1 cellular context compared by ENCODE assay signal in the genomic region with DNA sequence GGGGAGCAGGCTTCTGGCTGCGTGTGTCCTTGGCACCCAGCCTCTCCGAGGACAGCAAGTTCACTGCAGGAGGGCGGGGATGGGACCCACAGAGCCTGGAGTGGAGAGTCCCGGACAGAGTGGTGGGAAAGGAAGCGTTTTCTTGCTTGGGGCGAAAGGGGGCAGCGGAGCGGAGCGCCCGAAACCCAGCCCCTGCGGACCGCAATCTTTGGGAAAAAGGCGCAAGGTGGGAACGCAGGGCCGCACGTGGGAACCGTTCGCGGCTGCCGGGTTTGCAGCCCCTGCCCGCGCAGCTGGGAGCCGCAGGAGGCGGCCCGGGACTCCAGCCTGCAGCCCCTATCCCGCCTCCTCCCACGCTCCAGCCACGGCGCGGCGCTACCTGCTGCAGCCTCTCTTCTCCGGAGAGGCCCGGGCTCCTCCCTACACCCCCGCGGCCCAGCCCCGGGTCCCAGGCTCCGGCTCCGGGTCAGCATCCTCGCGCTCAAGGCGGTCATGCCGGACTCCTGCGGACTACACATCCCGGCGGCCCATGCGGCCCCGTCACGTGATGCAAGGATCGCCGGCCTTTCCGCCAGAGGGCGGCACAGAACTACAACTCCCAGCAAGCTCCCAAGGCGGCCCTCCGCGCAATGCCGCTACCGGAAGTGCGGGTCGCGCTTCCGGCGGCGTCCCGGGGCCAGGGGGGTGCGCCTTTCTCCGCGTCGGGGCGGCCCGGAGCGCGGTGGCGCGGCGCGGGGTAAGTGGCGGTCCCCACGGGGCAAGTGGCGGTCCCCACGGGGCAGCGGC.
TF ChIP-seq lines count a peak whose summit lies in the region.

TSS of gene NTHL1 (minus strand) at position 505 of the 786 bp plus-strand sequence. CDS start at position 494, 11 bp downstream.
TSS of gene TSC2 (plus strand) at position 656 of the 786 bp plus-strand sequence. CDS start 631 bp downstream, outside the sequence.

TF ChIP-seq in HepG2, 621 proteins besides CTCF, POLR2A, EP300 and RAD21 (continued from another document and continues in another):
- TF ChIP-seq HOMEZ (CRISPR knock-in tag; IDR thresholded peaks at IDR 0.05; ENCODE audit: low read depth), result no peak
- TF ChIP-seq HINFP (CRISPR knock-in tag; IDR thresholded peaks at IDR 0.05; ENCODE audit: low read depth), result no peak
- no peak for TF ChIP-seq NCOA5 (CRISPR knock-in tag; IDR thresholded peaks at IDR 0.05)
- TF ChIP-seq, protein P1, sequence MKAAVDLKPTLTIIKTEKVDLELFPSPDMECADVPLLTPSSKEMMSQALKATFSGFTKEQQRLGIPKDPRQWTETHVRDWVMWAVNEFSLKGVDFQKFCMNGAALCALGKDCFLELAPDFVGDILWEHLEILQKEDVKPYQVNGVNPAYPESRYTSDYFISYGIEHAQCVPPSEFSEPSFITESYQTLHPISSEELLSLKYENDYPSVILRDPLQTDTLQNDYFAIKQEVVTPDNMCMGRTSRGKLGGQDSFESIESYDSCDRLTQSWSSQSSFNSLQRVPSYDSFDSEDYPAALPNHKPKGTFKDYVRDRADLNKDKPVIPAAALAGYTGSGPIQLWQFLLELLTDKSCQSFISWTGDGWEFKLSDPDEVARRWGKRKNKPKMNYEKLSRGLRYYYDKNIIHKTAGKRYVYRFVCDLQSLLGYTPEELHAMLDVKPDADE (CRISPR knock-in tag; IDR thresholded peaks at IDR 0.05), result 0 out of 2 replicates have a peak, but pooled peaks have one; percentile 41
- no peak for TF ChIP-seq TRIM22 (IDR thresholded peaks at IDR 0.05)
- TF ChIP-seq ARID5B (CRISPR knock-in tag; IDR thresholded peaks at IDR 0.05), result peak; percentile 3; the same call in 1 of the 2 replicates
- no peak for TF ChIP-seq RFXAP (CRISPR knock-in tag; IDR thresholded peaks at IDR 0.05; ENCODE audit: borderline replicate concordance)
- peak; percentile 93; the same call in 1 of the 2 replicates for TF ChIP-seq ARID4A (CRISPR knock-in tag; IDR thresholded peaks at IDR 0.05; ENCODE audit: borderline replicate concordance)
- no peak for TF ChIP-seq FOXM1 (CRISPR knock-in tag; IDR thresholded peaks at IDR 0.05)
- TF ChIP-seq, protein P2, sequence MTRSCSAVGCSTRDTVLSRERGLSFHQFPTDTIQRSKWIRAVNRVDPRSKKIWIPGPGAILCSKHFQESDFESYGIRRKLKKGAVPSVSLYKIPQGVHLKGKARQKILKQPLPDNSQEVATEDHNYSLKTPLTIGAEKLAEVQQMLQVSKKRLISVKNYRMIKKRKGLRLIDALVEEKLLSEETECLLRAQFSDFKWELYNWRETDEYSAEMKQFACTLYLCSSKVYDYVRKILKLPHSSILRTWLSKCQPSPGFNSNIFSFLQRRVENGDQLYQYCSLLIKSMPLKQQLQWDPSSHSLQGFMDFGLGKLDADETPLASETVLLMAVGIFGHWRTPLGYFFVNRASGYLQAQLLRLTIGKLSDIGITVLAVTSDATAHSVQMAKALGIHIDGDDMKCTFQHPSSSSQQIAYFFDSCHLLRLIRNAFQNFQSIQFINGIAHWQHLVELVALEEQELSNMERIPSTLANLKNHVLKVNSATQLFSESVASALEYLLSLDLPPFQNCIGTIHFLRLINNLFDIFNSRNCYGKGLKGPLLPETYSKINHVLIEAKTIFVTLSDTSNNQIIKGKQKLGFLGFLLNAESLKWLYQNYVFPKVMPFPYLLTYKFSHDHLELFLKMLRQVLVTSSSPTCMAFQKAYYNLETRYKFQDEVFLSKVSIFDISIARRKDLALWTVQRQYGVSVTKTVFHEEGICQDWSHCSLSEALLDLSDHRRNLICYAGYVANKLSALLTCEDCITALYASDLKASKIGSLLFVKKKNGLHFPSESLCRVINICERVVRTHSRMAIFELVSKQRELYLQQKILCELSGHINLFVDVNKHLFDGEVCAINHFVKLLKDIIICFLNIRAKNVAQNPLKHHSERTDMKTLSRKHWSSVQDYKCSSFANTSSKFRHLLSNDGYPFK (CRISPR knock-in tag; IDR thresholded peaks at IDR 0.05; ENCODE audit: borderline replicate concordance), result no peak; the same call in 1 of the 2 replicates
- TF ChIP-seq, protein P3, sequence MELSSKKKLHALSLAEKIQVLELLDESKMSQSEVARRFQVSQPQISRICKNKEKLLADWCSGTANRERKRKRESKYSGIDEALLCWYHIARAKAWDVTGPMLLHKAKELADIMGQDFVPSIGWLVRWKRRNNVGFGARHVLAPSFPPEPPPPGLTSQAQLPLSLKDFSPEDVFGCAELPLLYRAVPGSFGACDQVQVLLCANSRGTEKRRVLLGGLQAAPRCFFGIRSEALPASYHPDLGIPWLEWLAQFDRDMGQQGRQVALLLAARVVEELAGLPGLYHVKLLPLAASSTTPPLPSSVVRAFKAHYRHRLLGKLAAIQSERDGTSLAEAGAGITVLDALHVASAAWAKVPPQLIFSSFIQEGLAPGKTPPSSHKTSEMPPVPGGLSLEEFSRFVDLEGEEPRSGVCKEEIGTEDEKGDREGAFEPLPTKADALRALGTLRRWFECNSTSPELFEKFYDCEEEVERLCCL (CRISPR knock-in tag; IDR thresholded peaks at IDR 0.05; ENCODE audit: borderline replicate concordance), result no peak
- TF ChIP-seq TRIM24 (CRISPR knock-in tag; IDR thresholded peaks at IDR 0.05), result no peak
- no peak for TF ChIP-seq RERE (CRISPR knock-in tag; IDR thresholded peaks at IDR 0.05; ENCODE audit: low read depth)
- TF ChIP-seq, protein P4, sequence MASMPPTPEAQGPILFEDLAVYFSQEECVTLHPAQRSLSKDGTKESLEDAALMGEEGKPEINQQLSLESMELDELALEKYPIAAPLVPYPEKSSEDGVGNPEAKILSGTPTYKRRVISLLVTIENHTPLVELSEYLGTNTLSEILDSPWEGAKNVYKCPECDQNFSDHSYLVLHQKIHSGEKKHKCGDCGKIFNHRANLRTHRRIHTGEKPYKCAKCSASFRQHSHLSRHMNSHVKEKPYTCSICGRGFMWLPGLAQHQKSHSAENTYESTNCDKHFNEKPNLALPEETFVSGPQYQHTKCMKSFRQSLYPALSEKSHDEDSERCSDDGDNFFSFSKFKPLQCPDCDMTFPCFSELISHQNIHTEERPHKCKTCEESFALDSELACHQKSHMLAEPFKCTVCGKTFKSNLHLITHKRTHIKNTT (CRISPR knock-in tag; IDR thresholded peaks at IDR 0.05), result 0 out of 2 replicates have a peak, but pooled peaks have one; percentile 36
- no peak for TF ChIP-seq HNF4A (CRISPR knock-in tag; IDR thresholded peaks at IDR 0.05)
